Comparison of ENCODE assay signal across 3 cellular contexts in genomic region chr11:67982255-67982857, GRCh38.
A peak's percentile ranks its signal among the peaks of the same experiment; 100 is the strongest.
TF ChIP-seq lines count a peak whose summit lies in the region.
"Not testable (repeated sequence)": the region's sequence is repeated elsewhere in the genome, so short reads cannot be mapped to it uniquely, and the experiment has no call there.

No MANE protein-coding gene starts in this region.

TF ChIP-seq in WTC11, 78 proteins besides CTCF, POLR2A, EP300 and RAD21:
- TF ChIP-seq, protein P1, sequence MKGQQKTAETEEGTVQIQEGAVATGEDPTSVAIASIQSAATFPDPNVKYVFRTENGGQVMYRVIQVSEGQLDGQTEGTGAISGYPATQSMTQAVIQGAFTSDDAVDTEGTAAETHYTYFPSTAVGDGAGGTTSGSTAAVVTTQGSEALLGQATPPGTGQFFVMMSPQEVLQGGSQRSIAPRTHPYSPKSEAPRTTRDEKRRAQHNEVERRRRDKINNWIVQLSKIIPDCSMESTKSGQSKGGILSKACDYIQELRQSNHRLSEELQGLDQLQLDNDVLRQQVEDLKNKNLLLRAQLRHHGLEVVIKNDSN (CRISPR knock-in tag; IDR thresholded peaks at IDR 0.05), result peak; percentile 33; the same call in 1 of the 2 replicates
- TF ChIP-seq, protein P2, sequence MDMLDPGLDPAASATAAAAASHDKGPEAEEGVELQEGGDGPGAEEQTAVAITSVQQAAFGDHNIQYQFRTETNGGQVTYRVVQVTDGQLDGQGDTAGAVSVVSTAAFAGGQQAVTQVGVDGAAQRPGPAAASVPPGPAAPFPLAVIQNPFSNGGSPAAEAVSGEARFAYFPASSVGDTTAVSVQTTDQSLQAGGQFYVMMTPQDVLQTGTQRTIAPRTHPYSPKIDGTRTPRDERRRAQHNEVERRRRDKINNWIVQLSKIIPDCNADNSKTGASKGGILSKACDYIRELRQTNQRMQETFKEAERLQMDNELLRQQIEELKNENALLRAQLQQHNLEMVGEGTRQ (CRISPR knock-in tag; IDR thresholded peaks at IDR 0.05), result peak; percentile 66

TF ChIP-seq in K562, 482 proteins besides CTCF, POLR2A, EP300 and RAD21:
- TF ChIP-seq RAD51 (IDR thresholded peaks at IDR 0.05; ENCODE audit: borderline replicate concordance, low read depth) (peak; percentile 45), DACH1 (IDR thresholded peaks at IDR 0.05; ENCODE audit: partially characterized antibody) (peak; percentile 98), MCM7 (IDR thresholded peaks at IDR 0.05) (peak in 1 of 2 experiments; percentile 53; a peak in 1 of 4 replicates)
- TF ChIP-seq, protein P3, sequence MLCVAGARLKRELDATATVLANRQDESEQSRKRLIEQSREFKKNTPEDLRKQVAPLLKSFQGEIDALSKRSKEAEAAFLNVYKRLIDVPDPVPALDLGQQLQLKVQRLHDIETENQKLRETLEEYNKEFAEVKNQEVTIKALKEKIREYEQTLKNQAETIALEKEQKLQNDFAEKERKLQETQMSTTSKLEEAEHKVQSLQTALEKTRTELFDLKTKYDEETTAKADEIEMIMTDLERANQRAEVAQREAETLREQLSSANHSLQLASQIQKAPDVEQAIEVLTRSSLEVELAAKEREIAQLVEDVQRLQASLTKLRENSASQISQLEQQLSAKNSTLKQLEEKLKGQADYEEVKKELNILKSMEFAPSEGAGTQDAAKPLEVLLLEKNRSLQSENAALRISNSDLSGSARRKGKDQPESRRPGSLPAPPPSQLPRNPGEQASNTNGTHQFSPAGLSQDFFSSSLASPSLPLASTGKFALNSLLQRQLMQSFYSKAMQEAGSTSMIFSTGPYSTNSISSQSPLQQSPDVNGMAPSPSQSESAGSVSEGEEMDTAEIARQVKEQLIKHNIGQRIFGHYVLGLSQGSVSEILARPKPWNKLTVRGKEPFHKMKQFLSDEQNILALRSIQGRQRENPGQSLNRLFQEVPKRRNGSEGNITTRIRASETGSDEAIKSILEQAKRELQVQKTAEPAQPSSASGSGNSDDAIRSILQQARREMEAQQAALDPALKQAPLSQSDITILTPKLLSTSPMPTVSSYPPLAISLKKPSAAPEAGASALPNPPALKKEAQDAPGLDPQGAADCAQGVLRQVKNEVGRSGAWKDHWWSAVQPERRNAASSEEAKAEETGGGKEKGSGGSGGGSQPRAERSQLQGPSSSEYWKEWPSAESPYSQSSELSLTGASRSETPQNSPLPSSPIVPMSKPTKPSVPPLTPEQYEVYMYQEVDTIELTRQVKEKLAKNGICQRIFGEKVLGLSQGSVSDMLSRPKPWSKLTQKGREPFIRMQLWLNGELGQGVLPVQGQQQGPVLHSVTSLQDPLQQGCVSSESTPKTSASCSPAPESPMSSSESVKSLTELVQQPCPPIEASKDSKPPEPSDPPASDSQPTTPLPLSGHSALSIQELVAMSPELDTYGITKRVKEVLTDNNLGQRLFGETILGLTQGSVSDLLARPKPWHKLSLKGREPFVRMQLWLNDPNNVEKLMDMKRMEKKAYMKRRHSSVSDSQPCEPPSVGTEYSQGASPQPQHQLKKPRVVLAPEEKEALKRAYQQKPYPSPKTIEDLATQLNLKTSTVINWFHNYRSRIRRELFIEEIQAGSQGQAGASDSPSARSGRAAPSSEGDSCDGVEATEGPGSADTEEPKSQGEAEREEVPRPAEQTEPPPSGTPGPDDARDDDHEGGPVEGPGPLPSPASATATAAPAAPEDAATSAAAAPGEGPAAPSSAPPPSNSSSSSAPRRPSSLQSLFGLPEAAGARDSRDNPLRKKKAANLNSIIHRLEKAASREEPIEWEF (CRISPR knock-in tag; IDR thresholded peaks at IDR 0.05), result peak; percentile 93
- TF ChIP-seq, protein P1 (CRISPR knock-in tag; IDR thresholded peaks at IDR 0.05), result peak; percentile 69
- TF ChIP-seq, protein P4, sequence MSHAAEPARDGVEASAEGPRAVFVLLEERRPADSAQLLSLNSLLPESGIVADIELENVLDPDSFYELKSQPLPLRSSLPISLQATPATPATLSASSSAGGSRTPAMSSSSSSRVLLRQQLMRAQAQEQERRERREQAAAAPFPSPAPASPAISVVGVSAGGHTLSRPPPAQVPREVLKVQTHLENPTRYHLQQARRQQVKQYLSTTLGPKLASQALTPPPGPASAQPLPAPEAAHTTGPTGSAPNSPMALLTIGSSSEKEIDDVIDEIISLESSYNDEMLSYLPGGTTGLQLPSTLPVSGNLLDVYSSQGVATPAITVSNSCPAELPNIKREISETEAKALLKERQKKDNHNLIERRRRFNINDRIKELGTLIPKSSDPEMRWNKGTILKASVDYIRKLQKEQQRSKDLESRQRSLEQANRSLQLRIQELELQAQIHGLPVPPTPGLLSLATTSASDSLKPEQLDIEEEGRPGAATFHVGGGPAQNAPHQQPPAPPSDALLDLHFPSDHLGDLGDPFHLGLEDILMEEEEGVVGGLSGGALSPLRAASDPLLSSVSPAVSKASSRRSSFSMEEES (CRISPR knock-in tag; IDR thresholded peaks at IDR 0.05), result 0 out of 2 replicates have a peak, but pooled peaks have one; percentile 13
- TF ChIP-seq, protein P2 (CRISPR knock-in tag; IDR thresholded peaks at IDR 0.05), result peak; percentile 61

TF ChIP-seq in HepG2, 621 proteins besides CTCF, POLR2A, EP300 and RAD21:
- TF ChIP-seq, protein P2 (IDR thresholded peaks at IDR 0.05; ENCODE audit: low read depth, low read length), result not testable (repeated sequence)
- TF ChIP-seq, protein P2 (CRISPR knock-in tag; IDR thresholded peaks at IDR 0.05; ENCODE audit: borderline replicate concordance), result peak; percentile 53; the same call in 1 of the 2 replicates
